17 cellular contexts compared by ENCODE assay signal in genomic region chr15:49037546-49037940, GRCh38. TPM values are rescaled to one million over a fixed set of nuclear protein-coding genes. Genes with fewer than 3 reads are reported as not detected.
A peak's percentile ranks its signal among the peaks of the same experiment; 100 is the strongest.
DNase-seq lines count a peak whose midpoint lies in the region; ATAC-seq and TF ChIP-seq lines count a peak whose summit lies in the region.
"Had no signal": no experiment of that assay in that cellular context is flagged by ENCODE, and none has a peak within 500 bp of the region (broad histone marks: within the 10 kb centered on the region; RNA-seq: fewer than 3 reads in every experiment).

No MANE protein-coding gene starts in this region.

- H3K27ac Mint-ChIP-seq in chondrocyte (ENCODE audit: unreplicated experiment) = peak overlapping the region; percentile 73
- H3K27ac Mint-ChIP-seq in natural killer cell = peak overlapping the region; percentile 48 to 56
- H3K27ac Mint-ChIP-seq: mesothelial cell of epicardium, T-cell had no signal

- peaks cover 51% of the 10 kb centered on the region for H3K4me1 Mint-ChIP-seq in chondrocyte (ENCODE audit: low read depth)
- H3K4me1 Mint-ChIP-seq in natural killer cell = peaks cover 41 to 42% of the 10 kb centered on the region in 2 donors

- H3K4me3 Mint-ChIP-seq in chondrocyte (ENCODE audit: unreplicated experiment) (no peak overlapping the region), natural killer cell (peak overlapping the region; percentile 32)
- H3K4me3 Mint-ChIP-seq: mesothelial cell of epicardium, T-cell had no signal

- H3K9me3 Mint-ChIP-seq in chondrocyte (ENCODE audit: low read depth) = no peaks in the 10 kb centered on the region
- H3K9me3 Mint-ChIP-seq in natural killer cell = no peaks in the 10 kb centered on the region
- H3K9me3 Mint-ChIP-seq: T-cell had no signal

- DNase-seq in ACHN (peak; percentile 54), M059J (ENCODE audit: low read depth) (peak; percentile 21), chondrocyte (ENCODE audit: low spot score) (no peak), natural killer cell (no peak), lower leg skin (ENCODE audit: low spot score in 2 of 2) (no peak), mesenteric fat pad (ENCODE audit: low spot score) (no peak)
- DNase-seq: activated naive CD4-positive, alpha-beta T cell; hypothalamus; KG1; NCI-H1092; NCI-H2081 treated with DMSO at 0.1 percent for 48 hours had no signal

- in situ Hi-C loops in ACHN (cut with HindIII; ENCODE audit: low pct_ligation_motif_present, low pct_unique_long_range_greater_than_20kb, low sequenced_read_pairs) = no loop called here

- H3K4me3 ChIP-seq in lower leg skin (ENCODE audit: low read depth, poor library complexity, severe bottlenecking) = no peak overlapping the region
- H3K4me3 ChIP-seq: coronary artery, thoracic aorta had no signal

- no peak for TF ChIP-seq POLR2A in lower leg skin (IDR thresholded peaks at IDR 0.05)

- no peaks in the 10 kb centered on the region for H3K27me3 Mint-ChIP-seq in chondrocyte (ENCODE audit: low read depth)
- H3K27me3 Mint-ChIP-seq in natural killer cell (ENCODE audit: low read depth in 2 of 2) = no peaks in the 10 kb centered on the region
- H3K27me3 Mint-ChIP-seq: T-cell had no signal

- intact Hi-C loops in natural killer cell (cut with micrococcal nuclease) (no loop called here), lower leg skin (cut with DNase I; ENCODE audit: low total_unique reads) (no loop called here)

- peaks cover 5% of the 10 kb centered on the region for H3K36me3 Mint-ChIP-seq in chondrocyte (ENCODE audit: low read depth)
- H3K36me3 Mint-ChIP-seq in natural killer cell = no peaks in the 10 kb centered on the region

- no peak for ATAC-seq in natural killer cell
- ATAC-seq in HG03354 (IDR thresholded peaks at IDR 0.05; ENCODE audit: poor library complexity, severe bottlenecking, unreplicated experiment) = no peak
- ATAC-seq in HG03025 (IDR thresholded peaks at IDR 0.05; ENCODE audit: low FRiP score, unreplicated experiment) = no peak

- TF ChIP-seq CTCF in chondrocyte (IDR thresholded peaks at IDR 0.05) = no peak
- TF ChIP-seq CTCF in natural killer cell (IDR thresholded peaks at IDR 0.05) = no peak
- TF ChIP-seq CTCF in lower leg skin (IDR thresholded peaks at IDR 0.05) = no peak

RNA-seq across cellular contexts. Expression of gene SECISBP2L, which starts 8.7 kb away (rescaled TPM):
- 15.0 and 19.7 TPM in 2 replicates for total RNA-seq in M059J (2014; rRNA removed; shearing (Covaris generic))
- 54.3 to 78.5 TPM (median 55.3 TPM) in 3 replicates for total RNA-seq in chondrocyte
- 10 to 100 TPM; 78.8 to 97.7 (median 93.7) TPM for total RNA-seq in natural killer cell
- 10 to 100 TPM; 26.7 to 37.3 (median 30.7) TPM for total RNA-seq in lower leg skin
- total RNA-seq in mesenteric fat pad = 61.0 TPM

Comparison
In these comparisons a context has a peak if more than half of its experiments do, and no peak if none do; other contexts are left out.
1. DNase-seq: peak in ACHN (single experiment) and M059J (single experiment); none in chondrocyte (single experiment), natural killer cell (single experiment), lower leg skin (0 of 2) and mesenteric fat pad (single experiment).